In the genomic region with DNA sequence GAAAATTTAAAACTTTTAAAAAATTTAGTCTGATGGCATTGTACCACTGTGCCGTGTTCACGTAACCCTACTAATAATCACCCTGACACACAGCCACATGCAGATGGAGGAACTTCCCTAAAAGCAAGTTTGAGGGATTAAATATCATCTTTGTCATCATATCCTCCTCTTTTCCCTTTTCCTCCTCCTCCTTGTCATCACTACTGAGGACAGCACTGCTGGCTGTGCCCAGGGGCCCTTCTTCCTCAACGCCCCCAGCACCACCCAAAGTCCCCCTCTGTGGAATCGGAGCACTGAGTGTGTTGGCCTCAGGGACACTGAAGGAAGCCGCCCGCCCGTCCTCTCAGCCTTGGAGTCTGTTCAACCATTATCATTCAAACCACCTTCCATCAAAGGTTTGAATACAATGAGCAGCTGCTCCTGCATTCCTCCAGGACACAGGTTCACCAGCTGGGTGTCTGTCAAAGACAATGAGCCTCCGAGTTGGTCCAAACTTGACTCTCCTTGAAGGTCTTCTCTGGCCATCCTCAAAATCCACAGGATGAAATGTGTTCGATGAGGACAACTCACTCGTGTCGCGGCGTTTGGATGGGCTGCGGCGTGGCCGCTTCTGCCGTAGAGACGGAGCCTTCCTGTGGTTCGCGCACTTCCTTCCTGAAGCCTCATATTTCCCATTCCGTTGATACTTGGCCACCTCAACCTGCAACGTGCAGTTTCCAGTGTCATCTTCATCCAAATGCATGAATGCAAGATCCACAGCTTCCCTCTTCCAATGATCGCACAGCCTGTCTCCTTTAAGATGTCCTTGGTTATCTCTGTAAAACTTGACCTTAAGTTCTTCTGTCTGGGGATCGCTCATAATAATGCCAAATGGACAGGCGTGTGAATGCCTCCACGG, we compare ENCODE assay signal across 8 cellular contexts. TPM values are rescaled to one million over a fixed set of nuclear protein-coding genes. Genes with fewer than 3 reads are reported as not detected.
DNase-seq lines count a peak whose midpoint lies in the region; ATAC-seq and TF ChIP-seq lines count a peak whose summit lies in the region.

No MANE protein-coding gene starts in this region.

- 11 to 61% (median 20%) methylated on average over 26 of the region's 26 CpGs for WGBS in psoas muscle, 3 donors

- intact Hi-C loops in psoas muscle (cut with DNase I): loop anchor here (1.0 kb wide), 2 partner anchors 21 to 22 kb away; no protein-coding TSS in a partner anchor

- TF ChIP-seq CTCF in psoas muscle (IDR thresholded peaks at IDR 0.05): no peak

- no peaks in the 10 kb centered on the region for H3K27me3 ChIP-seq in CD8-positive, alpha-beta memory T cell (ENCODE audit: insufficient read depth, low read length, poor library complexity, severe bottlenecking)
- no peaks in the 10 kb centered on the region for H3K27me3 ChIP-seq in psoas muscle (ENCODE audit: insufficient read depth in 3 of 3, low read length in 2 of 3)

- no peaks in the 10 kb centered on the region for H3K9me3 Mint-ChIP-seq in CD8-positive, alpha-beta memory T cell

- in situ Hi-C loops in ACHN (cut with HindIII; ENCODE audit: low pct_ligation_motif_present, low pct_unique_long_range_greater_than_20kb, low sequenced_read_pairs): no loop called here

- ATAC-seq in HG03066 (IDR thresholded peaks at IDR 0.05; ENCODE audit: low read depth, unreplicated experiment) (peak; percentile 4), esophagus mucosa (peak; percentile 4), psoas muscle (peak; percentile 21 to 37 (median 28))

- H3K4me3 ChIP-seq in CD8-positive, alpha-beta memory T cell (ENCODE audit: low read length): peak overlapping the region; percentile 88
- peak overlapping the region; percentile 72 for H3K4me3 ChIP-seq in psoas muscle

- peaks cover 7 to 27% (median 13%) of the 10 kb centered on the region in 3 donors for H3K36me3 Mint-ChIP-seq in CD8-positive, alpha-beta memory T cell

- peaks cover 6% of the 10 kb centered on the region for H3K36me3 ChIP-seq in CD8-positive, alpha-beta memory T cell (ENCODE audit: insufficient read depth, low read length)
- H3K36me3 ChIP-seq in psoas muscle (ENCODE audit: insufficient read depth in 1 of 2, low read depth in 1 of 2): peaks cover 0 to 33% of the 10 kb centered on the region in 2 donors

- POLR2A ChIA-PET in CD8-positive, alpha-beta memory T cell (lab: Charles Lee): interaction anchor here (1.0 to 2.0 kb wide), 3 partner anchors 22 to 34 kb away, joined by 3 to 23 read pairs (median 12); a partner anchor contains a TSS

- peak overlapping the region; percentile 77 to 99 (median 93) for H3K27ac Mint-ChIP-seq in CD8-positive, alpha-beta memory T cell

- peaks cover 41 to 59% (median 47%) of the 10 kb centered on the region in 3 donors for H3K4me1 Mint-ChIP-seq in CD8-positive, alpha-beta memory T cell

- peaks cover 0 to 1% of the 10 kb centered on the region in 2 donors for H3K27me3 Mint-ChIP-seq in CD8-positive, alpha-beta memory T cell

- H3K4me3 Mint-ChIP-seq in CD8-positive, alpha-beta memory T cell: peak overlapping the region; percentile 78 to 93 (median 90)

- H3K4me1 ChIP-seq in CD8-positive, alpha-beta memory T cell (ENCODE audit: insufficient read depth, low read length): peaks cover 47% of the 10 kb centered on the region
- H3K4me1 ChIP-seq in psoas muscle: peaks cover 46% of the 10 kb centered on the region

- H3K27ac ChIP-seq in CD8-positive, alpha-beta memory T cell (ENCODE audit: low read depth, low read length): peak overlapping the region; percentile 90
- H3K27ac ChIP-seq in psoas muscle: peak overlapping the region; percentile 97

- H3K9me3 ChIP-seq in CD8-positive, alpha-beta memory T cell (ENCODE audit: low read length): no peaks in the 10 kb centered on the region
- no peaks in the 10 kb centered on the region for H3K9me3 ChIP-seq in psoas muscle

- DNase-seq in CD8-positive, alpha-beta memory T cell: peak in 3 of 5 donors; percentile 21 to 57 (median 23)
- DNase-seq in activated CD4-positive, alpha-beta T cell treated with anti-CD3 and anti-CD28 coated beads for 4 hours: peak; percentile 22 to 46
- peak in 1 of 2 donors; percentile 35 for DNase-seq in psoas muscle
- DNase-seq in ACHN: no peak
- DNase-seq in mucosa of gallbladder (ENCODE audit: low spot score): no peak
- no peak for DNase-seq in AG08395 (ENCODE audit: low spot score)

- CTCF ChIA-PET in CD8-positive, alpha-beta memory T cell (lab: Charles Lee): interaction anchor here (0.5 to 2.7 kb wide), 7 partner anchors 21 to 440 kb away, joined by 3 to 11 read pairs (median 5); a partner anchor contains a TSS

RNA-seq across cellular contexts. Expression of a gene that starts 23.3 kb away (rescaled TPM):
- 10 to 100 TPM; 15.6 to 18.5 TPM for total RNA-seq in CD8-positive, alpha-beta memory T cell
- 53.5 TPM for polyA plus RNA-seq in CD8-positive, alpha-beta memory T cell
- 31.6 TPM for total RNA-seq in esophagus mucosa
- 100 to 1,000 TPM in 2 of 4 donors, 10 to 100 TPM in 2; 42.8 to 129 (median 101) TPM for total RNA-seq in psoas muscle
- polyA plus RNA-seq in psoas muscle: 100 to 1,000 TPM in 2 of 3 donors, 10 to 100 TPM in 1; 80.1 to 201 (median 159) TPM
- total RNA-seq in mucosa of gallbladder: 35.0 TPM

RNA-seq across cellular contexts. Expression of a gene that starts 45.3 kb away (rescaled TPM):
- 10 to 100 TPM; 21.7 to 22.1 TPM for total RNA-seq in CD8-positive, alpha-beta memory T cell
- 25.1 TPM for polyA plus RNA-seq in CD8-positive, alpha-beta memory T cell
- total RNA-seq in esophagus mucosa: 16.2 TPM
- 10 to 100 TPM in 1 of 4 donors, 1 to 10 TPM in 3; 6.2 to 10.4 (median 7.2) TPM for total RNA-seq in psoas muscle
- polyA plus RNA-seq in psoas muscle: 10 to 100 TPM in 1 of 3 donors, 1 to 10 TPM in 2; 5.6 to 10.6 (median 7.1) TPM
- 26.3 TPM for total RNA-seq in mucosa of gallbladder

RNA-seq across cellular contexts. Expression of a gene that starts 51.6 kb away (rescaled TPM):
- total RNA-seq in CD8-positive, alpha-beta memory T cell: 10 to 100 TPM; 62.1 to 66.0 TPM
- 86.0 TPM for polyA plus RNA-seq in CD8-positive, alpha-beta memory T cell
- 78.8 TPM for total RNA-seq in esophagus mucosa
- total RNA-seq in psoas muscle: 100 to 1,000 TPM in 3 of 4 donors, 10 to 100 TPM in 1; 92.3 to 205 (median 141) TPM
- 100 to 1,000 TPM; 161 to 239 (median 174) TPM for polyA plus RNA-seq in psoas muscle
- total RNA-seq in mucosa of gallbladder: 141 TPM

Comparison
In these comparisons a context has a peak if more than half of its experiments do, and no peak if none do; other contexts are left out.
1. DNase-seq: peak in CD8-positive, alpha-beta memory T cell (3 of 5) and activated CD4-positive, alpha-beta T cell treated with anti-CD3 and anti-CD28 coated beads for 4 hours (2 of 2); none in ACHN (single experiment), mucosa of gallbladder (single experiment) and AG08395 (single experiment).
2. Peak in every context shown above with its lines, with median percentiles within 50 percentile points of each other: ATAC-seq.